Comparison of ENCODE assay signal across 8 cellular contexts in the genomic region with DNA sequence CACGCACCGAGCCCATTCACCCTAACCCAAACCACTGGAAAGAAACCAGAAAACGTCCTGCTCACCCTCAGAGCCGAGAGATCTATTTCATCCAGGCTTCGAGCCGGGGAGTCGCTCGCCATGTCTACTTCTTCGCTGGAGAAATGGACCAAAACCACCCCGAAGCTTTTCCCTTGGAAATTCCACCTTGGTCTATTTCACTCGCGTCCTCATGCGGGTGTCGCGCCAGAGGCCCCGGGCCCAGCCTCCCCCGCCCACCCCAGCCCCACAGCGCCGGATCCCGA. TPM values are rescaled to one million over a fixed set of nuclear protein-coding genes. Genes with fewer than 3 reads are reported as not detected.
DNase-seq lines count a peak whose midpoint lies in the region; ATAC-seq, FAIRE-seq and TF ChIP-seq lines count a peak whose summit lies in the region.

No MANE protein-coding gene starts in this region.

- no peaks in the 10 kb centered on the region for H3K36me3 ChIP-seq in SK-N-SH (replicated peaks in 1 of 2; ENCODE audit: control insufficient read depth in 1 of 2, insufficient read depth in 2 of 2, low read length in 1 of 2)
- no peaks in the 10 kb centered on the region for H3K36me3 ChIP-seq in parathyroid adenoma (ENCODE audit: control insufficient read depth, insufficient read depth, low read length)

- H4K20me1 ChIP-seq in SK-N-SH (ENCODE audit: insufficient read depth), result peaks cover 13% of the 10 kb centered on the region

- WGBS in SK-N-SH (ENCODE audit: low lambda C conversion rate), result 0% methylated on average over 16 of the region's 20 CpGs

- H2AFZ ChIP-seq in SK-N-SH (ENCODE audit: low read depth) (peak overlapping the region; percentile 50; the same call in 1 of the 2 replicates), parathyroid adenoma (peak overlapping the region; percentile 90)

- intact Hi-C loops in activated CD4-positive, alpha-beta T cell treated with anti-CD3 and anti-CD28 coated beads for 36 hours (cut with DNase I, micrococcal nuclease), result loop anchor here (1.0 to 10.0 kb wide), 16 partner anchors 20 to 1105 kb away; partner anchors contain the start of genes EIF5A2 (in 1 of the 2), RPL22L1 (in 1 of the 2) and SKIL (in 1 of the 2)

- H3K27me3 ChIP-seq in SK-N-SH (ENCODE audit: insufficient read depth) (no peaks in the 10 kb centered on the region), parathyroid adenoma (ENCODE audit: control insufficient read depth, insufficient read depth, low read length) (peaks cover 6% of the 10 kb centered on the region)

- peak overlapping the region; percentile 94 for H3K4me3 Mint-ChIP-seq in activated CD4-positive, alpha-beta T cell treated with anti-CD3 and anti-CD28 coated beads for 36 hours

- H3K4me1 ChIP-seq in SK-N-SH (ENCODE audit: control insufficient read depth in 1 of 2, insufficient read depth in 2 of 2, low read depth in 1 of 2, low read length in 1 of 2) (peaks cover 0 to 5% of the 10 kb centered on the region in 2 experiments; a peak in 1 of 4 replicates), parathyroid adenoma (peaks cover 17% of the 10 kb centered on the region)

- H3K9me3 ChIP-seq in SK-N-SH (no peaks in the 10 kb centered on the region), parathyroid adenoma (ENCODE audit: control insufficient read depth, low read length) (no peaks in the 10 kb centered on the region)

- H3K4me2 ChIP-seq in SK-N-SH, result peak overlapping the region; percentile 82; the same call in 1 of the 2 replicates
- peak overlapping the region; percentile 96 for H3K4me2 ChIP-seq in parathyroid adenoma (ENCODE audit: low read length)

- H3F3A ChIP-seq in SK-N-SH (replicated peaks; ENCODE audit: insufficient read depth), result no peaks in the 10 kb centered on the region

- H3K9ac ChIP-seq in SK-N-SH (peak overlapping the region; percentile 73), parathyroid adenoma (no peak overlapping the region)

- no peak for ATAC-seq in activated CD4-positive, alpha-beta T cell treated with anti-CD3 and anti-CD28 coated beads for 36 hours
- ATAC-seq in GM21367 (IDR thresholded peaks at IDR 0.05; ENCODE audit: unreplicated experiment), result no peak

- POLR2A ChIA-PET in activated CD4-positive, alpha-beta T cell treated with anti-CD3 and anti-CD28 coated beads for 36 hours (lab: Charles Lee), result interaction anchor here (0.6 to 1.0 kb wide), 3 partner anchors 129 to 211 kb away, joined by 3 to 5 read pairs (median 3); no protein-coding TSS in a partner anchor
- POLR2A ChIA-PET in SK-N-SH (lab: Yijun Ruan, JAX), result interaction anchor here (0.6 kb wide), 1 partner anchor 312 kb away, joined by 3 read pairs; no protein-coding TSS in a partner anchor

- H3K4me1 Mint-ChIP-seq in activated CD4-positive, alpha-beta T cell treated with anti-CD3 and anti-CD28 coated beads for 36 hours, result peaks cover 42% of the 10 kb centered on the region

- H3K79me2 ChIP-seq in SK-N-SH (ENCODE audit: insufficient read depth) (peaks cover 63% of the 10 kb centered on the region), parathyroid adenoma (no peaks in the 10 kb centered on the region)

- H3K36me3 Mint-ChIP-seq in activated CD4-positive, alpha-beta T cell treated with anti-CD3 and anti-CD28 coated beads for 36 hours (ENCODE audit: low read depth), result peaks cover 3% of the 10 kb centered on the region

- H3K4me3 ChIP-seq in SK-N-SH (ENCODE audit: low read depth in 2 of 2, low read length in 1 of 2) (peak overlapping the region; percentile 80 to 93), parathyroid adenoma (ENCODE audit: low read depth, low read length) (peak overlapping the region; percentile 58)

- FAIRE-seq in frontal cortex (lab: Jason Lieb, UNC), result no peak

- no peaks in the 10 kb centered on the region for H3K27me3 Mint-ChIP-seq in activated CD4-positive, alpha-beta T cell treated with anti-CD3 and anti-CD28 coated beads for 36 hours

- H3K27ac Mint-ChIP-seq in activated CD4-positive, alpha-beta T cell treated with anti-CD3 and anti-CD28 coated beads for 36 hours, result peak overlapping the region; percentile 93

- no peaks in the 10 kb centered on the region for H3K9me3 Mint-ChIP-seq in activated CD4-positive, alpha-beta T cell treated with anti-CD3 and anti-CD28 coated beads for 36 hours (ENCODE audit: low read depth)

- CTCF ChIA-PET in activated CD4-positive, alpha-beta T cell treated with anti-CD3 and anti-CD28 coated beads for 36 hours (lab: Charles Lee), result interaction anchor here (0.6 to 2.0 kb wide), 7 partner anchors 15 to 271 kb away, joined by 3 to 7 read pairs (median 3); no protein-coding TSS in a partner anchor
- CTCF ChIA-PET in SK-N-SH (lab: Yijun Ruan, JAX), result interaction anchor here (1.0 to 2.1 kb wide), 9 partner anchors 10 to 498 kb away, joined by 3 to 9 read pairs (median 4); no protein-coding TSS in a partner anchor

- TF ChIP-seq RAD21 in SK-N-SH (IDR thresholded peaks at IDR 0.05; ENCODE audit: low read length), result no peak

- H3K27ac ChIP-seq in SK-N-SH (ENCODE audit: low read depth in 2 of 2, low read length in 1 of 2), result peak overlapping the region; percentile 73 to 75; a peak in 3 of 4 replicates
- peak overlapping the region; percentile 47 for H3K27ac ChIP-seq in parathyroid adenoma

- DNase-seq in activated CD4-positive, alpha-beta T cell treated with anti-CD3 and anti-CD28 coated beads for 36 hours, result no peak
- no peak for DNase-seq in activated CD4-positive, alpha-beta T cell treated with anti-CD3 and anti-CD28 coated beads for 1 hour
- DNase-seq in SK-N-SH, result no peak
- DNase-seq in fibroblast of peridontal ligament (ENCODE audit: extremely low read depth), result peak; percentile 4
- DNase-seq in frontal cortex (ENCODE audit: low spot score in 2 of 2), result no peak
- DNase-seq in NCI-H526 treated with DMSO at 0.1 percent for 48 hours (lab: John Stamatoyannopoulos, UW), result no peak

- no peak for TF ChIP-seq EP300 in SK-N-SH (IDR thresholded peaks at IDR 0.05; ENCODE audit: borderline replicate concordance in 1 of 2, low read depth in 1 of 2, low read length in 1 of 2)

- no peaks in the 10 kb centered on the region for H3K9me2 ChIP-seq in SK-N-SH

- TF ChIP-seq CTCF in SK-N-SH (IDR thresholded peaks at IDR 0.05), result no peak
- TF ChIP-seq CTCF in parathyroid adenoma (IDR thresholded peaks at IDR 0.05), result no peak

TF ChIP-seq in SK-N-SH, 30 proteins besides CTCF, POLR2A, EP300 and RAD21:
- TF ChIP-seq, protein P1, sequence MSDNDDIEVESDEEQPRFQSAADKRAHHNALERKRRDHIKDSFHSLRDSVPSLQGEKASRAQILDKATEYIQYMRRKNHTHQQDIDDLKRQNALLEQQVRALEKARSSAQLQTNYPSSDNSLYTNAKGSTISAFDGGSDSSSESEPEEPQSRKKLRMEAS (IDR thresholded peaks at IDR 0.05; ENCODE audit: low read depth), result no peak
- TF ChIP-seq TCF12 (IDR thresholded peaks at IDR 0.05) (no peak), GABPA (IDR thresholded peaks at IDR 0.05; ENCODE audit: low read depth) (no peak), TEAD4 (IDR thresholded peaks at IDR 0.05; ENCODE audit: borderline replicate concordance, insufficient read depth) (no peak), USF1 (IDR thresholded peaks at IDR 0.05; ENCODE audit: borderline replicate concordance, low read depth) (no peak), TAF1 (IDR thresholded peaks at IDR 0.05; ENCODE audit: borderline replicate concordance, low read depth, low read length) (no peak), USF2 (IDR thresholded peaks at IDR 0.05; ENCODE audit: borderline replicate concordance, low read depth, low read length) (no peak)

RNA-seq across cellular contexts. Expression of gene TNIK, which starts 0.3 kb away (rescaled TPM):
- 10 to 100 TPM; 28.8 to 34.2 TPM for total RNA-seq in activated CD4-positive, alpha-beta T cell treated with anti-CD3 and anti-CD28 coated beads for 36 hours
- polyA plus RNA-seq in SK-N-SH (2012; rRNA removed), result 19.4 and 26.8 TPM in 2 replicates
- polyA plus RNA-seq in SK-N-SH (2012; cell fraction: cytosol; rRNA removed), result 19.5 and 21.3 TPM in 2 replicates
- 29.9 and 67.9 TPM in 2 replicates for polyA plus RNA-seq in SK-N-SH (2012; cell fraction: nucleus; rRNA removed)
- 75.4 TPM for total RNA-seq in frontal cortex
